In the genomic region with DNA sequence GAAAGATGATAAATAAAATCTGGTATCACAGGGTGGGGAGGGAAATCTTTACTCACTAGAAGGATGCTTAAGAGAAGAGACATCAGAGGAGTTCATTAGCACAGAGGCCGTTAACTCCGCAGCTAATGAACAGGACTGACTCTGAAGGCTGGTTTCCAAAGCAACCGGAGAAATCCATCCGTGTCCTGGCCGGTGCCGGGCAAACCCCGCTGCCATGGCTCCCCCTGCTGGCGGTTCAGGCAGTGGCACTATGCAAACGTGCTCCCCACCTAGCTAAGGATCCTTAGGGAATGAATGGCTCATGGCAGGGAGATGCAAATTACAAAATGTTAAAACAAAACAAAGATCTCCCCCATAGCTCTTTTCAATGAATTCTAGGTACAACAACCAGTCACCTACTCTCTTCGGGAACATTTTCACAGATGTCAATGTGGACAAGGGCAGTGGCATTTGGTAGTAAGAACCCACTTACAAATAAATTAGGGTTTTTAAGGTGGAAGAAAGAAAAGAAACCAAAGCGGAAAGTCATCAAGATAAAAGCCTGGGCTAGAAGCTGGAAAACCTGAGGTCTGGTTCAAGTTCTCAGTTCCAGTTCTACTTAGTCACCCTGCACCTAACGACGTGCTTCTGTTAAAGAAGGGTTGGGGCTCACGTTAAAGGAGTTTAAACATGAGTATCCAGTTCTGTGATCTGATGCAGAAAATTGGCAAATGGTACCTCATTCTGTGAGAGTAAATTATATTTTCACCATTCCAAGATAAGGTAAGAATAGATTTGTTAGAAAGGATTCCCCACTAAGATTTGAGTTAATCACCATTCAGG, we compare ENCODE assay signal across 8 cellular contexts.
DNase-seq lines count a peak whose midpoint lies in the region; ATAC-seq and TF ChIP-seq lines count a peak whose summit lies in the region.

No MANE protein-coding gene starts in this region.

- H3K36me3 ChIP-seq in lung (ENCODE audit: control insufficient read depth in 2 of 2, insufficient read depth in 2 of 2, low read length in 2 of 2): peaks cover 9 to 23% of the 10 kb centered on the region in 2 donors

- no peak overlapping the region for H3K4me3 ChIP-seq in dorsolateral prefrontal cortex
- no peak overlapping the region for H3K4me3 ChIP-seq in lung

- no peak for ATAC-seq in lung (ENCODE audit: insufficient read depth, low FRiP score)
- no peak for ATAC-seq in HG03196 (IDR thresholded peaks at IDR 0.05; ENCODE audit: unreplicated experiment)

- 36% methylated on average over 14 of the region's 14 CpGs for WGBS in lung, 2 donors

- no peaks in the 10 kb centered on the region for H3K9me3 ChIP-seq in lung (ENCODE audit: control insufficient read depth in 2 of 2, insufficient read depth in 1 of 2, low read length in 1 of 2)

- H3K4me1 ChIP-seq in lung (ENCODE audit: control insufficient read depth in 2 of 2, insufficient read depth in 2 of 2, low read length in 2 of 2): no peaks in the 10 kb centered on the region

- peak; percentile 58 to 98 (median 89) for TF ChIP-seq CTCF in dorsolateral prefrontal cortex (IDR thresholded peaks at IDR 0.05 in 54 of 56, conservative IDR thresholded peaks at IDR 0.05 in 2 of 56; ENCODE audit: low read depth in 1 of 56, partially characterized antibody in 56 of 56)
- TF ChIP-seq CTCF in lung (IDR thresholded peaks at IDR 0.05; ENCODE audit: control extremely low read depth, extremely low read depth): peak; percentile 66

- H3K27me3 ChIP-seq in dorsolateral prefrontal cortex (peaks cover 0 to 11% (median 0%) of the 10 kb centered on the region in 45 donors), lung (ENCODE audit: control insufficient read depth, insufficient read depth) (no peaks in the 10 kb centered on the region)

- DNase-seq in Daoy (ENCODE audit: low read depth): peak; percentile 66
- peak; percentile 30 for DNase-seq in H4 (ENCODE audit: low spot score)
- DNase-seq in NCI-H2081 treated with DMSO at 0.1 percent for 48 hours (lab: John Stamatoyannopoulos, UW): peak; percentile 8
- DNase-seq in activated CD4-positive, alpha-beta T cell treated with anti-CD3 and anti-CD28 coated beads, Interleukin-2, amount 50 U/mL, for 1 hour: peak; percentile 62
- DNase-seq in dorsolateral prefrontal cortex: peak; percentile 41 to 81 (median 64)
- peak; percentile 74 for DNase-seq in lung (ENCODE audit: low spot score)
- peak; percentile 15 for DNase-seq in stimulated activated CD8-positive, alpha-beta memory T cell treated with anti-CD3 and anti-CD28 coated beads, Interleukin-12 subunit alpha, Interleukin-12 subunit beta, amount 100 ng/mL, for 24 hours (ENCODE audit: extremely low read depth)

- no peak overlapping the region for H3K27ac ChIP-seq in dorsolateral prefrontal cortex
- H3K27ac ChIP-seq in lung (ENCODE audit: low read depth in 1 of 2, low read length in 1 of 2): no peak overlapping the region

- intact Hi-C loops in dorsolateral prefrontal cortex (cut with DNase I): loop anchor here in 1 of 2 donors (5.0 kb wide), 1 partner anchor 869 kb away; no protein-coding TSS in a partner anchor

Comparison
In these comparisons a context has a peak if more than half of its experiments do, and no peak if none do; other contexts are left out.
1. DNase-seq: peak in every context shown above with its lines; median percentile 74 in lung; 66 in Daoy; 64 in dorsolateral prefrontal cortex; 62 in activated CD4-positive, alpha-beta T cell treated with anti-CD3 and anti-CD28 coated beads, Interleukin-2, amount 50 U/mL, for 1 hour; 30 in H4; 15 in stimulated activated CD8-positive, alpha-beta memory T cell treated with anti-CD3 and anti-CD28 coated beads, Interleukin-12 subunit alpha, Interleukin-12 subunit beta, amount 100 ng/mL, for 24 hours; 8 in NCI-H2081 treated with DMSO at 0.1 percent for 48 hours.